Comparison of ENCODE assay signal across 9 cellular contexts in genomic region chr17:82863646-82863940, GRCh38. TPM values are rescaled to one million over a fixed set of nuclear protein-coding genes. Genes with fewer than 3 reads are reported as not detected.
DNase-seq lines count a peak whose midpoint lies in the region; ATAC-seq, FAIRE-seq and TF ChIP-seq lines count a peak whose summit lies in the region.
"Had no signal": no experiment of that assay in that cellular context is flagged by ENCODE, and none has a peak within 500 bp of the region (broad histone marks: within the 10 kb centered on the region; RNA-seq: fewer than 3 reads in every experiment).

No MANE protein-coding gene starts in this region.

- H3K36me3 ChIP-seq in A673 (ENCODE audit: insufficient read depth, low read length, poor library complexity, severe bottlenecking) (no peaks in the 10 kb centered on the region), mesodermal cell (ENCODE audit: control insufficient read depth, insufficient read depth, low read length) (no peaks in the 10 kb centered on the region)
- H3K36me3 ChIP-seq: ovary had no signal

- peaks cover 2% of the 10 kb centered on the region for H3K36me3 Mint-ChIP-seq in activated CD8-positive, alpha-beta T cell treated with anti-CD3 and anti-CD28 coated beads for 36 hours (ENCODE audit: low read depth)

- H3K9me3 ChIP-seq in A673 (ENCODE audit: low read depth, low read length, poor library complexity, severe bottlenecking) (no peaks in the 10 kb centered on the region), mesodermal cell (ENCODE audit: control insufficient read depth, low read length) (no peaks in the 10 kb centered on the region)
- H3K9me3 ChIP-seq: ovary had no signal

- peaks cover 36% of the 10 kb centered on the region for H3K4me1 ChIP-seq in A673 (ENCODE audit: insufficient read depth, low read length, poor library complexity, severe bottlenecking)
- H3K4me1 ChIP-seq in mesodermal cell (ENCODE audit: control insufficient read depth, insufficient read depth, low read length, poor library complexity, severe bottlenecking) = peaks cover 60% of the 10 kb centered on the region

- no TSS peak for BruUV-seq in A673 (replicated peaks; lab: Mats Ljungman, UMichigan)

- H3K4me3 Mint-ChIP-seq in activated CD8-positive, alpha-beta T cell treated with anti-CD3 and anti-CD28 coated beads for 36 hours = peak overlapping the region; percentile 74

- H3K27ac Mint-ChIP-seq in activated CD8-positive, alpha-beta T cell treated with anti-CD3 and anti-CD28 coated beads for 36 hours = peak overlapping the region; percentile 97

- peaks cover 80% of the 10 kb centered on the region for H3K4me1 Mint-ChIP-seq in activated CD8-positive, alpha-beta T cell treated with anti-CD3 and anti-CD28 coated beads for 36 hours (ENCODE audit: low read depth)

- no peak for FAIRE-seq in frontal cortex (lab: Jason Lieb, UNC)

- ATAC-seq in GM21717 (IDR thresholded peaks at IDR 0.05; ENCODE audit: unreplicated experiment) (peak; percentile 2), GM18909 (IDR thresholded peaks at IDR 0.05; ENCODE audit: poor library complexity, unreplicated experiment) (no peak)
- ATAC-seq in activated CD8-positive, alpha-beta T cell treated with anti-CD3 and anti-CD28 coated beads for 36 hours = no peak

- H3K27me3 ChIP-seq in A673 (replicated peaks; ENCODE audit: insufficient read depth, low read depth, low read length, poor library complexity) = no peaks in the 10 kb centered on the region
- H3K27me3 ChIP-seq: ovary had no signal

- no peak for TF ChIP-seq CTCF in A673 (conservative IDR thresholded peaks at IDR 0.05; ENCODE audit: low read depth, low read length)
- TF ChIP-seq CTCF in activated CD8-positive, alpha-beta T cell treated with anti-CD3 and anti-CD28 coated beads for 36 hours (IDR thresholded peaks at IDR 0.05) = no peak

- DNase-seq in A673 (ENCODE audit: low spot score) = no peak
- no peak for DNase-seq in activated CD8-positive, alpha-beta T cell treated with anti-CD3 and anti-CD28 coated beads for 36 hours
- DNase-seq in activated effector memory CD4-positive, alpha-beta T cell treated with anti-CD3 and anti-CD28 coated beads, Interleukin-2, amount 50 U/mL, for 16 hours = no peak
- no peak for DNase-seq in frontal cortex (ENCODE audit: low spot score in 2 of 2)
- no peak for DNase-seq in HuH-7 (ENCODE audit: low spot score)
- DNase-seq: ovary had no signal

- POLR2A ChIA-PET in A673 (lab: Charles Lee; ENCODE audit: low non-redundant PET) = no interaction called here
- POLR2A ChIA-PET in activated CD8-positive, alpha-beta T cell treated with anti-CD3 and anti-CD28 coated beads for 36 hours (lab: Charles Lee) = interaction anchor here (0.7 to 4.6 kb wide), 11 partner anchors 9 to 336 kb away, joined by 3 to 34 read pairs (median 3); no protein-coding TSS in a partner anchor

- H3K4me3 ChIP-seq in A673 (ENCODE audit: low read depth, low read length, poor library complexity, severe bottlenecking) = no peak overlapping the region
- H3K4me3 ChIP-seq in mesodermal cell (ENCODE audit: extremely low read depth, insufficient read depth, low read length, poor library complexity, severe bottlenecking) = no peak overlapping the region
- H3K4me3 ChIP-seq: ovary had no signal

- H3K27ac ChIP-seq in A673 (ENCODE audit: low read depth, low read length, poor library complexity, severe bottlenecking) = peak overlapping the region; percentile 65
- peak overlapping the region; percentile 80 for H3K27ac ChIP-seq in mesodermal cell (ENCODE audit: low read depth, low read length, severe bottlenecking)
- H3K27ac ChIP-seq: ovary had no signal

- no peaks in the 10 kb centered on the region for H3K27me3 Mint-ChIP-seq in activated CD8-positive, alpha-beta T cell treated with anti-CD3 and anti-CD28 coated beads for 36 hours

- no peaks in the 10 kb centered on the region for H3K9me3 Mint-ChIP-seq in activated CD8-positive, alpha-beta T cell treated with anti-CD3 and anti-CD28 coated beads for 36 hours

- 79 to 86% methylated on average over 3 to 4 of the region's 4 CpGs for WGBS in mesodermal cell (ENCODE audit: insufficient coverage in 2 of 2), 2 experiments

- CTCF ChIA-PET in A673 (lab: Charles Lee) = interaction anchor here (0.9 kb wide), 1 partner anchor 27 kb away, joined by 3 read pairs; no protein-coding TSS in a partner anchor
- CTCF ChIA-PET in activated CD8-positive, alpha-beta T cell treated with anti-CD3 and anti-CD28 coated beads for 36 hours (lab: Charles Lee) = interaction anchor here (0.9 to 2.5 kb wide), 7 partner anchors 10 to 89 kb away, joined by 3 to 9 read pairs (median 5); no protein-coding TSS in a partner anchor

- intact Hi-C loops in A673 (cut with micrococcal nuclease; ENCODE audit: unreplicated experiment) = no loop called here
- intact Hi-C loops in activated CD8-positive, alpha-beta T cell treated with anti-CD3 and anti-CD28 coated beads for 36 hours (cut with micrococcal nuclease) = no loop called here

RNA-seq across cellular contexts. Expression of gene ZNF750, which starts 23.8 kb away (rescaled TPM):
- total RNA-seq in A673 (2021) (not detected in 2 replicates), frontal cortex (not detected)
- total RNA-seq in activated CD8-positive, alpha-beta T cell treated with anti-CD3 and anti-CD28 coated beads for 36 hours = not detected
- polyA plus RNA-seq in mesodermal cell (2013, experiment 1 of 2) = not detected
- polyA plus RNA-seq in mesodermal cell (2013, experiment 2 of 2) = 0.15 TPM
- total RNA-seq: ovary had no signal
